ENCODE assay signal across 8 cellular contexts in the genomic region with DNA sequence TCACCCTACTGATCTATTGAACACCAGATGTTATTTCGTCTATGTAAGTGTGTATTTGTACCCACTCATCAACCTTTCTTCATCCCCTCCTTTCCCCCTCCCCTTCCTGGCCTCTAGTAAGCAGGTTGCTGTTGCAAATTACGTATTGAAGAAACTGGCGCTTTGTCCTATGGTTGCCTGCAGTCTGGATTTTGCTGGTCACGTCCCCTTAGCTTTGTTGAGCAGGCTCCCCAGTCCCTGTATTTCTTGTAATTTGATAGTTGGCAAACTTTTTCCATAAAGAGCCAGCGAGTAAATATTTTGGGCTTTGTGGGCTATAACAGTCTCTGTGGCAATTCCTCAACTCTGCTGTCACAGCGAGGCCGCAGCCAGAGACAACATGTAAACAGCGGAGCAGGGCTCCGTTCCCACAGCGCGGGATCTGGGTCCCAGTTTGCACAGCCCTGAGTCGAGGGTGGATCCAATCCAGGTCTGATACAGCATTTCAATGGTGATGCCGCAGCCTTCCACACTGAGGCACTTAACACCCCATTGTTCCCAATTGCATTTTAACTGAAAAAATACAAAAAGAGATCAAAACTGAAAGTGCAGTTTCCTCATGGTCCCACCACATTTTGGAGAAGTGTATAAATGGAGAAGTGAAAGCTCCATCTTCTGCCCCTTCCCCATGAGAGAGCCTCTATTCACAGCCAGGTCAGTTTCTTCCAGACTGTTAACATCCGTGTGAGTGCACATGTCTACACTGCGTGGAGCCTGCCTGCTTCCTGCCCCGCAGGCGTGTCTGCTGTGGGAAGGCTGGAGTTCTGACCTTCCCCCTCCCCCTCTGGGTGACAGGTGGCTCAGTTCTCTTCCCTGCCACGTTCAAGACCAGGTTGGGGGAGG.
A peak's percentile ranks its signal among the peaks of the same experiment; 100 is the strongest.
DNase-seq lines count a peak whose midpoint lies in the region; ATAC-seq and TF ChIP-seq lines count a peak whose summit lies in the region.

No MANE protein-coding gene starts in this region.

- H3K27ac Mint-ChIP-seq in activated CD8-positive, alpha-beta T cell treated with anti-CD3 and anti-CD28 coated beads, Interleukin-2, amount 10 ng/mL, durations not matched to agents 7 days and 5 days: no peak overlapping the region
- no peak overlapping the region for H3K27ac Mint-ChIP-seq in activated CD8-positive, alpha-beta T cell treated with anti-CD3 and anti-CD28 coated beads for 36 hours
- no peak overlapping the region for H3K27ac Mint-ChIP-seq in endodermal cell
- peak overlapping the region in 1 of 2 donors; percentile 39 for H3K27ac Mint-ChIP-seq in natural killer cell treated with Interleukin-12 subunit alpha and Interleukin-12 subunit beta and Interleukin-15 and Interleukin-18, amount 100 ng/mL, for 72 hours

- CTCF ChIA-PET in activated CD8-positive, alpha-beta T cell treated with anti-CD3 and anti-CD28 coated beads, Interleukin-2, amount 10 ng/mL, durations not matched to agents 7 days and 5 days (lab: Charles Lee): interaction anchor here (0.8 to 2.5 kb wide), 24 partner anchors 8 to 241 kb away, joined by 3 to 16 read pairs (median 8); no protein-coding TSS in a partner anchor
- CTCF ChIA-PET in activated CD8-positive, alpha-beta T cell treated with anti-CD3 and anti-CD28 coated beads for 36 hours (lab: Charles Lee): interaction anchor here (1.0 to 3.5 kb wide), 34 partner anchors 10 to 294 kb away, joined by 3 to 45 read pairs (median 8); no protein-coding TSS in a partner anchor

- no peak for DNase-seq in activated CD8-positive, alpha-beta T cell treated with anti-CD3 and anti-CD28 coated beads, Interleukin-2, amount 10 ng/mL, durations not matched to agents 7 days and 5 days
- no peak for DNase-seq in activated CD8-positive, alpha-beta T cell treated with anti-CD3 and anti-CD28 coated beads for 36 hours
- peak; percentile 97 for DNase-seq in NOMO-1 treated with DMSO at 0.1 percent for 48 hours (lab: John Stamatoyannopoulos, UW; ENCODE audit: unreplicated experiment)
- peak; percentile 55 for DNase-seq in endodermal cell
- no peak for DNase-seq in natural killer cell treated with Interleukin-12 subunit alpha and Interleukin-12 subunit beta and Interleukin-15 and Interleukin-18, amount 100 ng/mL, for 72 hours (ENCODE audit: low spot score)
- no peak for DNase-seq in activated CD8-positive, alpha-beta memory T cell treated with anti-CD3 and anti-CD28 coated beads, Interleukin-2, amount 50 U/mL, for 48 hours

- H3K4me1 ChIP-seq in endodermal cell (ENCODE audit: control insufficient read depth, insufficient read depth, low read length): no peaks in the 10 kb centered on the region

- no peak overlapping the region for H3K27ac ChIP-seq in endodermal cell (ENCODE audit: low read depth, low read length)

- H3K9me3 Mint-ChIP-seq in activated CD8-positive, alpha-beta T cell treated with anti-CD3 and anti-CD28 coated beads, Interleukin-2, amount 10 ng/mL, durations not matched to agents 7 days and 5 days (ENCODE audit: insufficient read depth): no peaks in the 10 kb centered on the region
- no peaks in the 10 kb centered on the region for H3K9me3 Mint-ChIP-seq in activated CD8-positive, alpha-beta T cell treated with anti-CD3 and anti-CD28 coated beads for 36 hours
- no peaks in the 10 kb centered on the region for H3K9me3 Mint-ChIP-seq in endodermal cell
- no peaks in the 10 kb centered on the region for H3K9me3 Mint-ChIP-seq in natural killer cell treated with Interleukin-12 subunit alpha and Interleukin-12 subunit beta and Interleukin-15 and Interleukin-18, amount 100 ng/mL, for 72 hours

- 62 to 74% methylated on average over 9 to 18 of the region's 18 CpGs for WGBS in endodermal cell (ENCODE audit: insufficient coverage in 1 of 2, insufficient read length in 1 of 2), 2 experiments

- H3K27me3 ChIP-seq in endodermal cell (ENCODE audit: control insufficient read depth, insufficient read depth, low read length, poor library complexity, severe bottlenecking): no peaks in the 10 kb centered on the region

- no peak overlapping the region for H3K4me3 ChIP-seq in endodermal cell (ENCODE audit: low read length)

- H3K27me3 Mint-ChIP-seq in activated CD8-positive, alpha-beta T cell treated with anti-CD3 and anti-CD28 coated beads, Interleukin-2, amount 10 ng/mL, durations not matched to agents 7 days and 5 days (ENCODE audit: low read depth): peaks cover 21% of the 10 kb centered on the region
- peaks cover 7% of the 10 kb centered on the region for H3K27me3 Mint-ChIP-seq in activated CD8-positive, alpha-beta T cell treated with anti-CD3 and anti-CD28 coated beads for 36 hours
- H3K27me3 Mint-ChIP-seq in endodermal cell (ENCODE audit: insufficient read depth): peaks cover 35% of the 10 kb centered on the region
- peaks cover 9 to 13% of the 10 kb centered on the region in 2 donors for H3K27me3 Mint-ChIP-seq in natural killer cell treated with Interleukin-12 subunit alpha and Interleukin-12 subunit beta and Interleukin-15 and Interleukin-18, amount 100 ng/mL, for 72 hours

- no peaks in the 10 kb centered on the region for H3K36me3 ChIP-seq in endodermal cell (ENCODE audit: control insufficient read depth, insufficient read depth, low read length)

- H3K9ac ChIP-seq in endodermal cell (ENCODE audit: extremely low read depth, low read length, poor library complexity, severe bottlenecking): no peak overlapping the region

- peak overlapping the region; percentile 13 for H3K4me3 Mint-ChIP-seq in activated CD8-positive, alpha-beta T cell treated with anti-CD3 and anti-CD28 coated beads, Interleukin-2, amount 10 ng/mL, durations not matched to agents 7 days and 5 days
- no peak overlapping the region for H3K4me3 Mint-ChIP-seq in activated CD8-positive, alpha-beta T cell treated with anti-CD3 and anti-CD28 coated beads for 36 hours
- H3K4me3 Mint-ChIP-seq in endodermal cell: peak overlapping the region; percentile 48
- H3K4me3 Mint-ChIP-seq in natural killer cell treated with Interleukin-12 subunit alpha and Interleukin-12 subunit beta and Interleukin-15 and Interleukin-18, amount 100 ng/mL, for 72 hours: peak overlapping the region; percentile 62

- peak; percentile 20 for ATAC-seq in activated CD8-positive, alpha-beta T cell treated with anti-CD3 and anti-CD28 coated beads, Interleukin-2, amount 10 ng/mL, durations not matched to agents 7 days and 5 days
- ATAC-seq in activated CD8-positive, alpha-beta T cell treated with anti-CD3 and anti-CD28 coated beads for 36 hours: no peak
- ATAC-seq in natural killer cell treated with Interleukin-12 subunit alpha and Interleukin-12 subunit beta and Interleukin-15 and Interleukin-18, amount 100 ng/mL, for 72 hours: no peak
- ATAC-seq in GM21717 (IDR thresholded peaks at IDR 0.05; ENCODE audit: unreplicated experiment): no peak
- no peak for ATAC-seq in GM21515 (IDR thresholded peaks at IDR 0.05; ENCODE audit: unreplicated experiment)

- H3K9me3 ChIP-seq in endodermal cell (ENCODE audit: control insufficient read depth, low read length): no peaks in the 10 kb centered on the region

- peaks cover 20% of the 10 kb centered on the region for H3K4me1 Mint-ChIP-seq in activated CD8-positive, alpha-beta T cell treated with anti-CD3 and anti-CD28 coated beads, Interleukin-2, amount 10 ng/mL, durations not matched to agents 7 days and 5 days (ENCODE audit: low read depth)
- H3K4me1 Mint-ChIP-seq in activated CD8-positive, alpha-beta T cell treated with anti-CD3 and anti-CD28 coated beads for 36 hours (ENCODE audit: low read depth): peaks cover 9% of the 10 kb centered on the region
- peaks cover 13% of the 10 kb centered on the region for H3K4me1 Mint-ChIP-seq in endodermal cell
- H3K4me1 Mint-ChIP-seq in natural killer cell treated with Interleukin-12 subunit alpha and Interleukin-12 subunit beta and Interleukin-15 and Interleukin-18, amount 100 ng/mL, for 72 hours (ENCODE audit: low read depth in 2 of 2): peaks cover 10 to 11% of the 10 kb centered on the region in 2 donors

- no peak for TF ChIP-seq CTCF in activated CD8-positive, alpha-beta T cell treated with anti-CD3 and anti-CD28 coated beads for 36 hours (IDR thresholded peaks at IDR 0.05)
- TF ChIP-seq CTCF in endodermal cell (conservative IDR thresholded peaks at IDR 0.05): no peak

- POLR2A ChIA-PET in activated CD8-positive, alpha-beta T cell treated with anti-CD3 and anti-CD28 coated beads, Interleukin-2, amount 10 ng/mL, durations not matched to agents 7 days and 5 days (lab: Charles Lee): interaction anchor here (1.1 kb wide), 1 partner anchor 15 kb away, joined by 3 read pairs; no protein-coding TSS in a partner anchor
- POLR2A ChIA-PET in activated CD8-positive, alpha-beta T cell treated with anti-CD3 and anti-CD28 coated beads for 36 hours (lab: Charles Lee): no interaction called here

- no peaks in the 10 kb centered on the region for H3K36me3 Mint-ChIP-seq in activated CD8-positive, alpha-beta T cell treated with anti-CD3 and anti-CD28 coated beads, Interleukin-2, amount 10 ng/mL, durations not matched to agents 7 days and 5 days (ENCODE audit: low read depth)
- no peaks in the 10 kb centered on the region for H3K36me3 Mint-ChIP-seq in activated CD8-positive, alpha-beta T cell treated with anti-CD3 and anti-CD28 coated beads for 36 hours (ENCODE audit: low read depth)
- H3K36me3 Mint-ChIP-seq in endodermal cell (ENCODE audit: low read depth): no peaks in the 10 kb centered on the region
- H3K36me3 Mint-ChIP-seq in natural killer cell treated with Interleukin-12 subunit alpha and Interleukin-12 subunit beta and Interleukin-15 and Interleukin-18, amount 100 ng/mL, for 72 hours: no peaks in the 10 kb centered on the region

- intact Hi-C loops in activated CD8-positive, alpha-beta T cell treated with anti-CD3 and anti-CD28 coated beads for 36 hours (cut with micrococcal nuclease): loop anchor here (5.0 kb wide), 1 partner anchor 199 kb away; no protein-coding TSS in a partner anchor

Comparison
In these comparisons a context has a peak if more than half of its experiments do, and no peak if none do; other contexts are left out.
1. DNase-seq: peak in NOMO-1 treated with DMSO at 0.1 percent for 48 hours (single experiment) and endodermal cell (single experiment); none in activated CD8-positive, alpha-beta T cell treated with anti-CD3 and anti-CD28 coated beads, Interleukin-2, amount 10 ng/mL, durations not matched to agents 7 days and 5 days (single experiment), activated CD8-positive, alpha-beta T cell treated with anti-CD3 and anti-CD28 coated beads for 36 hours (single experiment), natural killer cell treated with Interleukin-12 subunit alpha and Interleukin-12 subunit beta and Interleukin-15 and Interleukin-18, amount 100 ng/mL, for 72 hours (single experiment) and activated CD8-positive, alpha-beta memory T cell treated with anti-CD3 and anti-CD28 coated beads, Interleukin-2, amount 50 U/mL, for 48 hours (single experiment).